ENCODE assay signal across 18 cellular contexts in genomic region chr1:220498188-220498587, GRCh38. TPM values are rescaled to one million over a fixed set of nuclear protein-coding genes. Genes with fewer than 3 reads are reported as not detected.
DNase-seq lines count a peak whose midpoint lies in the region; ATAC-seq and TF ChIP-seq lines count a peak whose summit lies in the region.
"Had no signal": no experiment of that assay in that cellular context is flagged by ENCODE, and none has a peak within 500 bp of the region (broad histone marks: within the 10 kb centered on the region; RNA-seq: fewer than 3 reads in every experiment).

No MANE protein-coding gene starts in this region.

- H3K4me3 ChIP-seq in gastroesophageal sphincter (no peak overlapping the region), spleen (no peak overlapping the region)
- H3K4me3 ChIP-seq: cardiac muscle cell had no signal

- H3K27me3 Mint-ChIP-seq in activated CD8-positive, alpha-beta T cell treated with anti-CD3 and anti-CD28 coated beads for 36 hours, result peaks cover 15% of the 10 kb centered on the region

- no peak overlapping the region for H3K27ac Mint-ChIP-seq in activated CD8-positive, alpha-beta T cell treated with anti-CD3 and anti-CD28 coated beads for 36 hours

- TF ChIP-seq EP300 in gastroesophageal sphincter (IDR thresholded peaks at IDR 0.05), result no peak

- H3K4me1 ChIP-seq in gastroesophageal sphincter (no peaks in the 10 kb centered on the region), spleen (no peaks in the 10 kb centered on the region)
- H3K4me1 ChIP-seq: Caco-2 had no signal

- TF ChIP-seq CTCF in gastroesophageal sphincter (IDR thresholded peaks at IDR 0.05) (no peak), spleen (IDR thresholded peaks at IDR 0.05 in 8 of 11, conservative IDR thresholded peaks at IDR 0.05 in 3 of 11) (no peak)
- TF ChIP-seq CTCF in activated CD8-positive, alpha-beta T cell treated with anti-CD3 and anti-CD28 coated beads for 36 hours (IDR thresholded peaks at IDR 0.05), result no peak

- no peaks in the 10 kb centered on the region for H3K36me3 Mint-ChIP-seq in activated CD8-positive, alpha-beta T cell treated with anti-CD3 and anti-CD28 coated beads for 36 hours (ENCODE audit: low read depth)

- no peak overlapping the region for H3K27ac ChIP-seq in gastroesophageal sphincter
- H3K27ac ChIP-seq in spleen, result no peak overlapping the region
- H3K27ac ChIP-seq: cardiac muscle cell had no signal

- no peak for TF ChIP-seq POLR2A in gastroesophageal sphincter (IDR thresholded peaks at IDR 0.05)
- TF ChIP-seq POLR2A in spleen (IDR thresholded peaks at IDR 0.05), result no peak

- DNase-seq in AG08395 (ENCODE audit: low spot score), result peak; percentile 24
- peak; percentile 67 for DNase-seq in HPDE6-E6E7 (ENCODE audit: extremely low spot score)
- DNase-seq in SK-N-DZ (ENCODE audit: low spot score), result peak; percentile 17
- DNase-seq in SKM-1 (lab: John Stamatoyannopoulos, UW; ENCODE audit: unreplicated experiment), result no peak
- no peak for DNase-seq in spleen
- no peak for DNase-seq in activated CD8-positive, alpha-beta T cell treated with anti-CD3 and anti-CD28 coated beads for 36 hours
- DNase-seq: Caco-2; effector CD8-positive, alpha-beta T cell; islet precursor cell; NCI-H2081 treated with DMSO at 0.1 percent for 48 hours; occipital lobe; small intestine; stimulated activated naive CD8-positive, alpha-beta T cell treated with anti-CD3 and anti-CD28 coated beads, Interleukin-15, Interleukin-2, amounts not matched to agents 100 U/mL and 50 U/mL, for 24 hours had no signal

- ATAC-seq in gastroesophageal sphincter, result peak; percentile 31
- ATAC-seq in HG03159 (IDR thresholded peaks at IDR 0.05; ENCODE audit: unreplicated experiment), result no peak
- ATAC-seq in activated CD8-positive, alpha-beta T cell treated with anti-CD3 and anti-CD28 coated beads for 36 hours, result no peak
- ATAC-seq: HCT116; stimulated activated naive CD8-positive, alpha-beta T cell treated with anti-CD3 and anti-CD28 coated beads, Interleukin-15, Interleukin-2, amounts not matched to agents 100 U/mL and 50 U/mL, for 24 hours had no signal

- CTCF ChIA-PET in activated CD8-positive, alpha-beta T cell treated with anti-CD3 and anti-CD28 coated beads for 36 hours (lab: Charles Lee), result no interaction called here

- WGBS in gastroesophageal sphincter (ENCODE audit: low coverage in 1 of 2), 2 donors, result 55 to 88% methylated on average over 2 of the region's 2 CpGs
- 78 to 95% (median 86%) methylated on average over 2 of the region's 2 CpGs for WGBS in spleen, 5 donors

- no peaks in the 10 kb centered on the region for H3K4me1 Mint-ChIP-seq in activated CD8-positive, alpha-beta T cell treated with anti-CD3 and anti-CD28 coated beads for 36 hours (ENCODE audit: low read depth)

- H3K4me3 Mint-ChIP-seq in activated CD8-positive, alpha-beta T cell treated with anti-CD3 and anti-CD28 coated beads for 36 hours, result no peak overlapping the region

- no peaks in the 10 kb centered on the region for H3K27me3 ChIP-seq in gastroesophageal sphincter
- H3K27me3 ChIP-seq in spleen (replicated peaks in 1 of 7), result no peaks in the 10 kb centered on the region
- H3K27me3 ChIP-seq: cardiac muscle cell had no signal

- POLR2A ChIA-PET in activated CD8-positive, alpha-beta T cell treated with anti-CD3 and anti-CD28 coated beads for 36 hours (lab: Charles Lee), result no interaction called here

- H3K9me3 ChIP-seq in gastroesophageal sphincter, result no peaks in the 10 kb centered on the region
- no peaks in the 10 kb centered on the region for H3K9me3 ChIP-seq in spleen
- H3K9me3 ChIP-seq: Caco-2 had no signal

- H3K9me3 Mint-ChIP-seq in activated CD8-positive, alpha-beta T cell treated with anti-CD3 and anti-CD28 coated beads for 36 hours, result no peaks in the 10 kb centered on the region

- intact Hi-C loops in spleen (cut with DNase I; ENCODE audit: low total_unique reads), result no loop called here
- intact Hi-C loops in activated CD8-positive, alpha-beta T cell treated with anti-CD3 and anti-CD28 coated beads for 36 hours (cut with micrococcal nuclease), result no loop called here

- H3K36me3 ChIP-seq in gastroesophageal sphincter (no peaks in the 10 kb centered on the region), spleen (no peaks in the 10 kb centered on the region)
- H3K36me3 ChIP-seq: cardiac muscle cell had no signal

RNA-seq across cellular contexts. Expression of gene MARK1, which starts 29.7 kb away (rescaled TPM):
- polyA plus RNA-seq in SK-N-DZ (2014; cell fraction: cytosol; rRNA removed), result 10.9 and 12.7 TPM in 2 replicates
- 16.3 and 17.0 TPM in 2 replicates for polyA plus RNA-seq in SK-N-DZ (2014; cell fraction: nucleus; rRNA removed)
- total RNA-seq in gastroesophageal sphincter (10 to 100 TPM; 13.0 to 32.9 (median 21.1) TPM), spleen (1 to 10 TPM; 2.1 to 3.9 (median 2.6) TPM)
- polyA plus RNA-seq in spleen, result 1 to 10 TPM in 1 of 3 donors, under 1 TPM in 2; 0.59 to 1.2 (median 0.63) TPM
- total RNA-seq in activated CD8-positive, alpha-beta T cell treated with anti-CD3 and anti-CD28 coated beads for 36 hours, result not detected
- polyA plus RNA-seq: AG04450 had no signal

Comparison
In these comparisons a context has a peak if more than half of its experiments do, and no peak if none do; other contexts are left out.
1. DNase-seq: peak in AG08395 (single experiment), HPDE6-E6E7 (single experiment) and SK-N-DZ (single experiment); none in SKM-1 (single experiment), spleen (single experiment) and activated CD8-positive, alpha-beta T cell treated with anti-CD3 and anti-CD28 coated beads for 36 hours (single experiment).